ENCODE assay signal across 8 cellular contexts in the genomic region with DNA sequence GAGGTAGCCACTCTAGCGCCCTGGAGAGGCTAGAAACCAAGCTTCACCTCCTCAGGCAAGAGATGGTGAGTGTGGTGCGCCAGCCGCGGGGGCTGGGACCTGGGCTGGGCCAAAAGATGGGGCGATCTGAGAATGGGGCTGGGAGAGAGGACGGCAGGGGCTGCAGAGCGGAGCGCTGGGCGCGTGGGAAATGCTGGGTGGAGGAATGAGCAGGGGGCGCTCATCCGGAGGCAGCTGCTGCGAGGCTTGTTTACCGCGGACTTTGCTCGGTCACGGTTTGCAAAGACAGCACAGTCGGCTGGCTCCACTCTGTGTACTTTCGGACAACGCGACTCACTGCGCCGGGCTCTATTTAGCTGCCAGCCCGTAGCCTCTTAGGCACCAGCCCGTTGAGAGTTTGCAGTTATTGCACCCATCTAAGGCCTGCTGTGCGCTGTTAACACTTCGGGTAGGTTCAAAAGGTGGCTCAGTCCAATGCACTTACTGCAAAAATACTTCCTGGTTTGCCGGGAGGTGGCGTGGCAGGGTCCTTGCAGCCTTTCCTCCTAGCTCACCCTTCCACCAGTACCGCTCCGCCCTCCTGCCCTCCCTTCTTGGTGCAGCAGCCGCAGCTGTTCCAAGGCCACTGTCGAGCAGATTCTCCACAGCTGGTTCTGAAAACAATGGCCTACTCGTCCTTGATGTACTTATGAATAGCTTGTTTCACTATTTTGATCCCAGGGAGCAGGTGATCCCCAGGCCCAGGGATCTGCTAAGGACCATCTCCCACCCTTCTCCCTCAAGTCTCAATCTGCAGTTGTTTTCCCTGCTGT. TPM values are rescaled to one million over a fixed set of nuclear protein-coding genes. Genes with fewer than 3 reads are reported as not detected.
DNase-seq lines count a peak whose midpoint lies in the region; ATAC-seq and TF ChIP-seq lines count a peak whose summit lies in the region.

No MANE protein-coding gene starts in this region.

- H3K9me3 Mint-ChIP-seq in stimulated activated naive CD8-positive, alpha-beta T cell treated with anti-CD3 and anti-CD28 coated beads, Interleukin-15, amount 100 ng/mL, for 72 hours = peaks cover 0 to 7% of the 10 kb centered on the region in 2 donors

- TF ChIP-seq CTCF in IMR-90 (conservative IDR thresholded peaks at IDR 0.05; ENCODE audit: low read depth, low read length) = peak; percentile 53
- TF ChIP-seq CTCF in PC-3 (conservative IDR thresholded peaks at IDR 0.05; ENCODE audit: low read depth, low read length) = peak; percentile 59

- H2BK15ac ChIP-seq in IMR-90 (ENCODE audit: low read depth, low read length) = peak overlapping the region; percentile 40; the same call in 1 of the 3 replicates

- H3K4me1 ChIP-seq in IMR-90 (ENCODE audit: control insufficient read depth, insufficient read depth, low read length) = peaks cover 5% of the 10 kb centered on the region
- H3K4me1 ChIP-seq in PC-3 (ENCODE audit: insufficient read depth, low read length) = peaks cover 25% of the 10 kb centered on the region

- H2BK20ac ChIP-seq in IMR-90 (ENCODE audit: low read depth, low read length) = peak overlapping the region; percentile 81

- no peaks in the 10 kb centered on the region for H3K9me2 ChIP-seq in PC-3 (replicated peaks; ENCODE audit: low read length)

- peak overlapping the region; percentile 89 for H3K23ac ChIP-seq in IMR-90 (ENCODE audit: low read depth, low read length)

- peak overlapping the region; percentile 82 for H2BK5ac ChIP-seq in IMR-90 (ENCODE audit: low read depth, low read length, poor library complexity, severe bottlenecking)

- peak overlapping the region; percentile 17 to 64 for H3K4me3 Mint-ChIP-seq in stimulated activated naive CD8-positive, alpha-beta T cell treated with anti-CD3 and anti-CD28 coated beads, Interleukin-15, amount 100 ng/mL, for 72 hours

- peaks cover 6% of the 10 kb centered on the region; the same call in 1 of the 2 replicates for H3K9me1 ChIP-seq in IMR-90 (ENCODE audit: insufficient read depth, low read length)

- H4K91ac ChIP-seq in IMR-90 (ENCODE audit: insufficient read depth, low read depth, low read length) = peak overlapping the region; percentile 87

- peak overlapping the region; percentile 95 for H2AFZ ChIP-seq in IMR-90 (replicated peaks; ENCODE audit: low read length, poor library complexity)
- peak overlapping the region; percentile 60 for H2AFZ ChIP-seq in PC-3 (ENCODE audit: low read length)

- peak overlapping the region; percentile 90 for H2AK9ac ChIP-seq in IMR-90 (replicated peaks; ENCODE audit: low read depth, low read length, poor library complexity)

- H3K9ac ChIP-seq in IMR-90 (ENCODE audit: low read depth, low read length) (peak overlapping the region; percentile 98), PC-3 (ENCODE audit: low read length) (peak overlapping the region; percentile 98)

- H3K4ac ChIP-seq in IMR-90 (ENCODE audit: low read depth, low read length) = peak overlapping the region; percentile 90

- H3K27ac ChIP-seq in IMR-90 (ENCODE audit: insufficient read depth, low read length) = peak overlapping the region; percentile 96
- H3K27ac ChIP-seq in PC-3 (ENCODE audit: low read length) = peak overlapping the region; percentile 92
- H3K27ac ChIP-seq in layer of hippocampus (ENCODE audit: low read depth, low read length) = peak overlapping the region; percentile 93

- intact Hi-C loops in IMR-90 (cut with micrococcal nuclease) = loop anchor here (1.0 to 5.0 kb wide), 4 partner anchors 38 to 256 kb away; no protein-coding TSS in a partner anchor
- intact Hi-C loops in PC-3 (cut with micrococcal nuclease) = loop anchor here (1.0 to 2.0 kb wide), 3 partner anchors 15 to 108 kb away; no protein-coding TSS in a partner anchor

- peaks cover 17% of the 10 kb centered on the region for H3K4me1 Mint-ChIP-seq in stimulated activated naive CD8-positive, alpha-beta T cell treated with anti-CD3 and anti-CD28 coated beads, Interleukin-15, amount 100 ng/mL, for 72 hours

- H3K36me3 ChIP-seq in IMR-90 (ENCODE audit: control insufficient read depth, insufficient read depth, low read length) = peaks cover 5% of the 10 kb centered on the region; the same call in 1 of the 2 replicates
- no peaks in the 10 kb centered on the region for H3K36me3 ChIP-seq in PC-3 (ENCODE audit: low read depth, low read length)

- H3K27me3 Mint-ChIP-seq in stimulated activated naive CD8-positive, alpha-beta T cell treated with anti-CD3 and anti-CD28 coated beads, Interleukin-15, amount 100 ng/mL, for 72 hours = peaks cover 26% of the 10 kb centered on the region

- peak overlapping the region; percentile 91 for H3K56ac ChIP-seq in IMR-90 (ENCODE audit: extremely low read depth, insufficient read depth, low read length)

- H3K79me2 ChIP-seq in PC-3 (ENCODE audit: low read length) = peaks cover 49% of the 10 kb centered on the region

- H3K9me3 ChIP-seq in IMR-90 (ENCODE audit: control insufficient read depth, insufficient read depth, low read length) = no peaks in the 10 kb centered on the region
- no peaks in the 10 kb centered on the region for H3K9me3 ChIP-seq in PC-3 (ENCODE audit: low read length)

- H3K4me3 ChIP-seq in IMR-90 (ENCODE audit: insufficient read depth, low read depth, low read length) = peak overlapping the region; percentile 91
- peak overlapping the region; percentile 86 for H3K4me3 ChIP-seq in PC-3 (ENCODE audit: low read length)

- dilution Hi-C loops in IMR-90 (cut with HindIII; ENCODE audit: low sequenced_read_pairs, unreplicated experiment) = no loop called here

- peak overlapping the region; percentile 90 for H3K4me2 ChIP-seq in IMR-90 (ENCODE audit: low read depth, low read length)
- peak overlapping the region; percentile 81 for H3K4me2 ChIP-seq in PC-3 (ENCODE audit: low read length)

- peak overlapping the region; percentile 96 for H4K5ac ChIP-seq in IMR-90 (ENCODE audit: low read depth, low read length)

- BruUV-seq in IMR-90 (replicated peaks; lab: Mats Ljungman, UMichigan) (no TSS peak), PC-3 (replicated peaks; lab: Mats Ljungman, UMichigan) (TSS peak; percentile 75)

- peak; percentile 85 for DNase-seq in DMS53 (lab: John Stamatoyannopoulos, UW)
- DNase-seq in IMR-90 = peak; percentile 89
- peak; percentile 74 for DNase-seq in PC-3
- peak; percentile 73 for DNase-seq in dedifferentiated amniotic fluid mesenchymal stem cell (ENCODE audit: extremely low spot score)
- DNase-seq in stimulated activated naive CD8-positive, alpha-beta T cell treated with anti-CD3 and anti-CD28 coated beads, Interleukin-15, amount 100 ng/mL, for 72 hours = no peak
- no peak for DNase-seq in CD1c-positive myeloid dendritic cell (ENCODE audit: extremely low spot score)

- peaks cover 6% of the 10 kb centered on the region for H3F3A ChIP-seq in PC-3 (ENCODE audit: low read length, unreplicated experiment)

- CTCF ChIA-PET in IMR-90 (lab: Yijun Ruan, JAX) (interaction anchor here (0.6 to 2.6 kb wide), 15 partner anchors 10 to 124 kb away, joined by 3 to 8 read pairs (median 4); no protein-coding TSS in a partner anchor), PC-3 (lab: Charles Lee) (interaction anchor here (0.5 to 2.3 kb wide), 6 partner anchors 8 to 109 kb away, joined by 3 to 11 read pairs (median 4); no protein-coding TSS in a partner anchor)

- TF ChIP-seq POLR2A in IMR-90 (IDR thresholded peaks at IDR 0.05; ENCODE audit: low read depth, low read length) = peak; percentile 45

- H4K20me1 ChIP-seq in IMR-90 (ENCODE audit: insufficient read depth, low read length) (no peaks in the 10 kb centered on the region), PC-3 (ENCODE audit: low read length) (no peaks in the 10 kb centered on the region)

- ATAC-seq in GM21515 (IDR thresholded peaks at IDR 0.05; ENCODE audit: unreplicated experiment) (peak; percentile 61), IMR-90 (ENCODE audit: low read depth) (peak; percentile 84), PC-3 (peak; percentile 76)
- ATAC-seq in stimulated activated naive CD8-positive, alpha-beta T cell treated with anti-CD3 and anti-CD28 coated beads, Interleukin-15, amount 100 ng/mL, for 72 hours = peak; percentile 12

- H3K14ac ChIP-seq in IMR-90 (replicated peaks; ENCODE audit: low read depth, low read length) = peak overlapping the region; percentile 90

- H3K79me1 ChIP-seq in IMR-90 (ENCODE audit: low read depth in 1 of 2, low read length in 2 of 2) = peaks cover 9 to 26% of the 10 kb centered on the region in 2 experiments; a peak in 3 of 4 replicates

- POLR2A ChIA-PET in IMR-90 (lab: Charles Lee; ENCODE audit: unreplicated experiment) (interaction anchor here (0.8 to 2.1 kb wide), 5 partner anchors 39 to 109 kb away, joined by 3 to 13 read pairs (median 3); no protein-coding TSS in a partner anchor), PC-3 (lab: Charles Lee; ENCODE audit: unreplicated experiment) (interaction anchor here (0.7 to 1.7 kb wide), 5 partner anchors 16 to 182 kb away, joined by 3 to 48 read pairs (median 5); no protein-coding TSS in a partner anchor)

- peak; percentile 64 for TF ChIP-seq RAD21 in IMR-90 (IDR thresholded peaks at IDR 0.05; ENCODE audit: low read length)

- H3K27ac Mint-ChIP-seq in stimulated activated naive CD8-positive, alpha-beta T cell treated with anti-CD3 and anti-CD28 coated beads, Interleukin-15, amount 100 ng/mL, for 72 hours = peak overlapping the region; percentile 19

- H3K27me3 ChIP-seq in IMR-90 (ENCODE audit: control insufficient read depth, insufficient read depth, low read length) (no peaks in the 10 kb centered on the region), PC-3 (ENCODE audit: low read length) (no peaks in the 10 kb centered on the region), layer of hippocampus (ENCODE audit: control insufficient read depth, insufficient read depth, low read length) (no peaks in the 10 kb centered on the region)

- in situ Hi-C loops in IMR-90 (cut with MboI; ENCODE audit: low sequenced_read_pairs) = no loop called here

- H2BK120ac ChIP-seq in IMR-90 (ENCODE audit: low read depth, low read length) = peak overlapping the region; percentile 89

- H3K18ac ChIP-seq in IMR-90 (ENCODE audit: low read depth, low read length) = peak overlapping the region; percentile 93

- H4K8ac ChIP-seq in IMR-90 (ENCODE audit: low read depth in 2 of 2, low read length in 2 of 2) = peak overlapping the region; percentile 14 to 87; a peak in 3 of 4 replicates

- WGBS in IMR-90 (ENCODE audit: extremely low coverage in 2 of 2, insufficient read length in 1 of 2), 2 experiments = 0% methylated on average over 26 of the region's 34 CpGs; no CpG with 5 or more reads in 1 of the 2 experiments

- peak overlapping the region; percentile 16; the same call in 1 of the 2 replicates for H2AK5ac ChIP-seq in IMR-90 (ENCODE audit: low read depth, low read length)

TF ChIP-seq in IMR-90, 13 proteins besides CTCF, POLR2A, EP300 and RAD21 (continues in another document):
- TF ChIP-seq RFX5 (IDR thresholded peaks at IDR 0.05; ENCODE audit: low read depth, low read length) = no peak
- TF ChIP-seq CHD1 (IDR thresholded peaks at IDR 0.05; ENCODE audit: low read depth, low read length) = no peak
- TF ChIP-seq RCOR1 (IDR thresholded peaks at IDR 0.05; ENCODE audit: insufficient replicate concordance, low read length) = no peak
- TF ChIP-seq SMC3 (IDR thresholded peaks at IDR 0.05; ENCODE audit: low read depth, low read length) = peak; percentile 60

RNA-seq across cellular contexts. Expression of a gene that starts 1.3 kb away (rescaled TPM):
- 6.1 and 7.2 TPM in 2 replicates for total RNA-seq in IMR-90 (2012; rRNA removed)
- polyA plus RNA-seq in IMR-90 (2012; rRNA removed) = 8.7 and 10.6 TPM in 2 replicates
- 8.5 and 11.1 TPM in 2 replicates for polyA plus RNA-seq in IMR-90 (2012; cell fraction: cytosol; rRNA removed)
- polyA plus RNA-seq in IMR-90 (2012; cell fraction: nucleus; rRNA removed; ENCODE audit: low replicate concordance) = 9.1 and 21.8 TPM in 2 replicates
- 16.4 and 16.9 TPM in 2 replicates for total RNA-seq in PC-3 (2014; rRNA removed)

Comparison
In these comparisons a context has a peak if more than half of its experiments do, and no peak if none do; other contexts are left out.
1. DNase-seq: peak in DMS53 (single experiment), IMR-90 (single experiment), PC-3 (single experiment) and dedifferentiated amniotic fluid mesenchymal stem cell (single experiment); none in stimulated activated naive CD8-positive, alpha-beta T cell treated with anti-CD3 and anti-CD28 coated beads, Interleukin-15, amount 100 ng/mL, for 72 hours (0 of 2) and CD1c-positive myeloid dendritic cell (single experiment).
2. ATAC-seq: peak in every context shown above with its lines; median percentile 84 in IMR-90; 76 in PC-3; 61 in GM21515; 12 in stimulated activated naive CD8-positive, alpha-beta T cell treated with anti-CD3 and anti-CD28 coated beads, Interleukin-15, amount 100 ng/mL, for 72 hours.
3. Peak in every context shown above with its lines, with median percentiles within 50 percentile points of each other: H3K27ac ChIP-seq.